In the genomic region with DNA sequence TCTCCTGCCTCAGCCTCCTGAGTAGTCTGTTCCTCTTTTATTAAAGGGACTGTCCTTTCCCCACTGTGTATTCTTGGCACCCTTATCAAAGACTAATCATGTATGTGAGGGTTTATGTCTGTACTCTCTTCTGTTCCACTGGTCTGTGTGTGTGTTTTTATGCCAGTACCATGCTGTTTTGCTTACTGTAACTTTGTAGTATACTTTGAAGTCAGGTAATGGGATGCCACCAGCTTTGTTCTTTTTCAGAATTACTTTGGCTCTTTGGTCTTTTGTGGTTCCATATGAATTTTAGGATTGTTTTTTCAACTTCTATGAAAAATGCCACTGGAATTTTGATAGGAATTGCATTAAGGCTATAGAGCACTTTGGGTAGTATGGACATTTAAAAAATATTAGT, we compare ENCODE assay signal across 25 cellular contexts. TPM values are rescaled to one million over a fixed set of nuclear protein-coding genes. Genes with fewer than 3 reads are reported as not detected.
DNase-seq lines count a peak whose midpoint lies in the region; ATAC-seq, FAIRE-seq and TF ChIP-seq lines count a peak whose summit lies in the region.
"Had no signal": no experiment of that assay in that cellular context is flagged by ENCODE, and none has a peak within 500 bp of the region (broad histone marks: within the 10 kb centered on the region; RNA-seq: fewer than 3 reads in every experiment).

No MANE protein-coding gene starts in this region.

- H3K9me3 Mint-ChIP-seq in activated naive CD4-positive, alpha-beta T cell treated with anti-CD3 and anti-CD28 coated beads, Interleukin-2, amount 50 U/mL, for 24 hours: no peaks in the 10 kb centered on the region
- H3K9me3 Mint-ChIP-seq in activated T-helper 1 cell treated with anti-CD3 and anti-CD28 coated beads, Interleukin-12 subunit alpha, Interleukin-12 subunit beta, Interleukin-2, Interleukin-4 antibody, amounts not matched to agents 30 ng/mL and 10 ng/mL and 1 ng/mL, durations not matched to agents 14 hours and 24 hours and 36 hours: peaks cover 8% of the 10 kb centered on the region
- H3K9me3 Mint-ChIP-seq in stimulated activated effector memory CD8-positive, alpha-beta T cell treated with anti-CD3 and anti-CD28 coated beads, Interleukin-12 subunit alpha, Interleukin-12 subunit beta, amount 100 ng/mL, for 72 hours: no peaks in the 10 kb centered on the region
- H3K9me3 Mint-ChIP-seq: CD4-positive, alpha-beta T cell; CD8-positive, alpha-beta T cell had no signal

- no peak for DNase-seq in activated naive CD4-positive, alpha-beta T cell treated with anti-CD3 and anti-CD28 coated beads, Interleukin-2, amount 50 U/mL, for 16 hours
- DNase-seq in activated T-helper 1 cell treated with anti-CD3 and anti-CD28 coated beads, Interleukin-12 subunit alpha, Interleukin-12 subunit beta, Interleukin-2, Interleukin-4 antibody, amounts not matched to agents 30 ng/mL and 10 ng/mL and 1 ng/mL, durations not matched to agents 14 hours and 24 hours and 36 hours (ENCODE audit: low spot score): no peak
- no peak for DNase-seq in stimulated activated effector memory CD8-positive, alpha-beta T cell treated with anti-CD3 and anti-CD28 coated beads, Interleukin-12 subunit alpha, Interleukin-12 subunit beta, amount 100 ng/mL, for 72 hours (ENCODE audit: low spot score in 2 of 2)
- no peak for DNase-seq in iPS-NIHi11 (ENCODE audit: low spot score)
- no peak for DNase-seq in pancreas
- DNase-seq: 8988T; AML-193; CD4-positive, alpha-beta T cell; CD8-positive, alpha-beta T cell; DMS 273 treated with DMSO at 0.1 percent for 48 hours; DMS153; DMS53; DMS79; DND-41; EL; GDM1 had no signal

- no peaks in the 10 kb centered on the region for H3K27me3 ChIP-seq in pancreas

- H3K27ac Mint-ChIP-seq in activated naive CD4-positive, alpha-beta T cell treated with anti-CD3 and anti-CD28 coated beads, Interleukin-2, amount 50 U/mL, for 24 hours: peak overlapping the region; percentile 11
- peak overlapping the region; percentile 74 for H3K27ac Mint-ChIP-seq in activated T-helper 1 cell treated with anti-CD3 and anti-CD28 coated beads, Interleukin-12 subunit alpha, Interleukin-12 subunit beta, Interleukin-2, Interleukin-4 antibody, amounts not matched to agents 30 ng/mL and 10 ng/mL and 1 ng/mL, durations not matched to agents 14 hours and 24 hours and 36 hours
- peak overlapping the region; percentile 27 for H3K27ac Mint-ChIP-seq in stimulated activated effector memory CD8-positive, alpha-beta T cell treated with anti-CD3 and anti-CD28 coated beads, Interleukin-12 subunit alpha, Interleukin-12 subunit beta, amount 100 ng/mL, for 72 hours
- H3K27ac Mint-ChIP-seq: B cell; CD4-positive, alpha-beta T cell; CD8-positive, alpha-beta T cell had no signal

- no peak overlapping the region for H3K4me3 ChIP-seq in pancreas
- H3K4me3 ChIP-seq: BLaER1 treated with 17β-estradiol and CSF1 and Interleukin-3, amounts not matched to agents 10 nM and 100 nM; GM12878 had no signal

- H3K27ac ChIP-seq in pancreas: no peak overlapping the region
- H3K27ac ChIP-seq: BLaER1 treated with 17β-estradiol and CSF1 and Interleukin-3, amounts not matched to agents 10 nM and 100 nM; C4-2B had no signal

- no peak for FAIRE-seq in pancreas (lab: Jason Lieb, UNC)
- FAIRE-seq: A204.1, GM12878, GM12892, GM18507 had no signal

- H3K36me3 ChIP-seq in pancreas: no peaks in the 10 kb centered on the region
- H3K36me3 ChIP-seq: BLaER1 treated with 17β-estradiol and CSF1 and Interleukin-3, amounts not matched to agents 10 nM and 100 nM had no signal

- no peak overlapping the region for H3K4me3 Mint-ChIP-seq in activated naive CD4-positive, alpha-beta T cell treated with anti-CD3 and anti-CD28 coated beads, Interleukin-2, amount 50 U/mL, for 24 hours
- no peak overlapping the region for H3K4me3 Mint-ChIP-seq in activated T-helper 1 cell treated with anti-CD3 and anti-CD28 coated beads, Interleukin-12 subunit alpha, Interleukin-12 subunit beta, Interleukin-2, Interleukin-4 antibody, amounts not matched to agents 30 ng/mL and 10 ng/mL and 1 ng/mL, durations not matched to agents 14 hours and 24 hours and 36 hours
- no peak overlapping the region for H3K4me3 Mint-ChIP-seq in stimulated activated effector memory CD8-positive, alpha-beta T cell treated with anti-CD3 and anti-CD28 coated beads, Interleukin-12 subunit alpha, Interleukin-12 subunit beta, amount 100 ng/mL, for 72 hours
- H3K4me3 Mint-ChIP-seq: B cell; CD4-positive, alpha-beta T cell; CD8-positive, alpha-beta T cell had no signal

- no peaks in the 10 kb centered on the region for H3K4me1 ChIP-seq in pancreas

- no peaks in the 10 kb centered on the region for H3K9me3 ChIP-seq in pancreas

- intact Hi-C loops in activated T-helper 1 cell treated with anti-CD3 and anti-CD28 coated beads, Interleukin-12 subunit alpha, Interleukin-12 subunit beta, Interleukin-2, Interleukin-4 antibody, amounts not matched to agents 30 ng/mL and 10 ng/mL and 1 ng/mL, durations not matched to agents 14 hours and 24 hours and 36 hours (cut with micrococcal nuclease): no loop called here
- intact Hi-C loops in pancreas (cut with DNase I): no loop called here

- TF ChIP-seq CTCF in pancreas (IDR thresholded peaks at IDR 0.05): no peak

- peaks cover 3% of the 10 kb centered on the region for H3K27me3 Mint-ChIP-seq in activated naive CD4-positive, alpha-beta T cell treated with anti-CD3 and anti-CD28 coated beads, Interleukin-2, amount 50 U/mL, for 24 hours
- H3K27me3 Mint-ChIP-seq in activated T-helper 1 cell treated with anti-CD3 and anti-CD28 coated beads, Interleukin-12 subunit alpha, Interleukin-12 subunit beta, Interleukin-2, Interleukin-4 antibody, amounts not matched to agents 30 ng/mL and 10 ng/mL and 1 ng/mL, durations not matched to agents 14 hours and 24 hours and 36 hours (ENCODE audit: insufficient read depth): peaks cover 37% of the 10 kb centered on the region

- peaks cover 7% of the 10 kb centered on the region for H3K4me1 Mint-ChIP-seq in activated naive CD4-positive, alpha-beta T cell treated with anti-CD3 and anti-CD28 coated beads, Interleukin-2, amount 50 U/mL, for 24 hours
- no peaks in the 10 kb centered on the region for H3K4me1 Mint-ChIP-seq in activated T-helper 1 cell treated with anti-CD3 and anti-CD28 coated beads, Interleukin-12 subunit alpha, Interleukin-12 subunit beta, Interleukin-2, Interleukin-4 antibody, amounts not matched to agents 30 ng/mL and 10 ng/mL and 1 ng/mL, durations not matched to agents 14 hours and 24 hours and 36 hours (ENCODE audit: low read depth)
- peaks cover 15% of the 10 kb centered on the region for H3K4me1 Mint-ChIP-seq in stimulated activated effector memory CD8-positive, alpha-beta T cell treated with anti-CD3 and anti-CD28 coated beads, Interleukin-12 subunit alpha, Interleukin-12 subunit beta, amount 100 ng/mL, for 72 hours

- ATAC-seq in stimulated activated effector memory CD8-positive, alpha-beta T cell treated with anti-CD3 and anti-CD28 coated beads, Interleukin-12 subunit alpha, Interleukin-12 subunit beta, amount 100 ng/mL, for 72 hours: no peak
- ATAC-seq in pancreas: no peak
- ATAC-seq: CD8-positive, alpha-beta T cell; GM12878 had no signal

- H3K36me3 Mint-ChIP-seq in activated naive CD4-positive, alpha-beta T cell treated with anti-CD3 and anti-CD28 coated beads, Interleukin-2, amount 50 U/mL, for 24 hours: no peaks in the 10 kb centered on the region
- no peaks in the 10 kb centered on the region for H3K36me3 Mint-ChIP-seq in activated T-helper 1 cell treated with anti-CD3 and anti-CD28 coated beads, Interleukin-12 subunit alpha, Interleukin-12 subunit beta, Interleukin-2, Interleukin-4 antibody, amounts not matched to agents 30 ng/mL and 10 ng/mL and 1 ng/mL, durations not matched to agents 14 hours and 24 hours and 36 hours (ENCODE audit: low read depth)
- H3K36me3 Mint-ChIP-seq in stimulated activated effector memory CD8-positive, alpha-beta T cell treated with anti-CD3 and anti-CD28 coated beads, Interleukin-12 subunit alpha, Interleukin-12 subunit beta, amount 100 ng/mL, for 72 hours: peaks cover 6% of the 10 kb centered on the region
- H3K36me3 Mint-ChIP-seq: CD8-positive, alpha-beta T cell had no signal

RNA-seq across cellular contexts. Expression of gene AMZ1, which starts 14.1 kb away (rescaled TPM):
- total RNA-seq in activated T-helper 1 cell treated with anti-CD3 and anti-CD28 coated beads, Interleukin-12 subunit alpha, Interleukin-12 subunit beta, Interleukin-2, Interleukin-4 antibody, amounts not matched to agents 30 ng/mL and 10 ng/mL and 1 ng/mL, durations not matched to agents 14 hours and 24 hours and 36 hours: 0.05 TPM in 1 of 2 replicates, not detected in the other
- total RNA-seq in pancreas: under 1 TPM in 1 of 6 donors, not detected in 5; 0.19 TPM
- under 1 TPM; 0.04 to 0.05 TPM for polyA plus RNA-seq in pancreas
- total RNA-seq: G401 had no signal

RNA-seq across cellular contexts. Expression of gene TTYH3, which starts 42.1 kb away (rescaled TPM):
- 30.6 and 32.0 TPM in 2 replicates for total RNA-seq in activated T-helper 1 cell treated with anti-CD3 and anti-CD28 coated beads, Interleukin-12 subunit alpha, Interleukin-12 subunit beta, Interleukin-2, Interleukin-4 antibody, amounts not matched to agents 30 ng/mL and 10 ng/mL and 1 ng/mL, durations not matched to agents 14 hours and 24 hours and 36 hours
- total RNA-seq in pancreas: 10 to 100 TPM in 3 of 6 donors, 1 to 10 TPM in 3; 4.9 to 31.9 (median 8.4) TPM
- 10 to 100 TPM in 1 of 2 donors, 1 to 10 TPM in 1; 6.7 to 10.5 TPM for polyA plus RNA-seq in pancreas

Comparison
In these comparisons a context has a peak if more than half of its experiments do, and no peak if none do; other contexts are left out.
1. H3K27ac Mint-ChIP-seq: peak in every context shown above with its lines; median percentile 74 in activated T-helper 1 cell treated with anti-CD3 and anti-CD28 coated beads, Interleukin-12 subunit alpha, Interleukin-12 subunit beta, Interleukin-2, Interleukin-4 antibody, amounts not matched to agents 30 ng/mL and 10 ng/mL and 1 ng/mL, durations not matched to agents 14 hours and 24 hours and 36 hours; 27 in stimulated activated effector memory CD8-positive, alpha-beta T cell treated with anti-CD3 and anti-CD28 coated beads, Interleukin-12 subunit alpha, Interleukin-12 subunit beta, amount 100 ng/mL, for 72 hours; 11 in activated naive CD4-positive, alpha-beta T cell treated with anti-CD3 and anti-CD28 coated beads, Interleukin-2, amount 50 U/mL, for 24 hours.